1 cellular context compared by ENCODE assay signal in genomic region chr16:73015612-73016487, GRCh38.
TF ChIP-seq lines count a peak whose summit lies in the region.

No MANE protein-coding gene starts in this region.

TF ChIP-seq in HepG2, 621 proteins besides CTCF, POLR2A, EP300 and RAD21 (continued from another document):
- TF ChIP-seq, protein P1, sequence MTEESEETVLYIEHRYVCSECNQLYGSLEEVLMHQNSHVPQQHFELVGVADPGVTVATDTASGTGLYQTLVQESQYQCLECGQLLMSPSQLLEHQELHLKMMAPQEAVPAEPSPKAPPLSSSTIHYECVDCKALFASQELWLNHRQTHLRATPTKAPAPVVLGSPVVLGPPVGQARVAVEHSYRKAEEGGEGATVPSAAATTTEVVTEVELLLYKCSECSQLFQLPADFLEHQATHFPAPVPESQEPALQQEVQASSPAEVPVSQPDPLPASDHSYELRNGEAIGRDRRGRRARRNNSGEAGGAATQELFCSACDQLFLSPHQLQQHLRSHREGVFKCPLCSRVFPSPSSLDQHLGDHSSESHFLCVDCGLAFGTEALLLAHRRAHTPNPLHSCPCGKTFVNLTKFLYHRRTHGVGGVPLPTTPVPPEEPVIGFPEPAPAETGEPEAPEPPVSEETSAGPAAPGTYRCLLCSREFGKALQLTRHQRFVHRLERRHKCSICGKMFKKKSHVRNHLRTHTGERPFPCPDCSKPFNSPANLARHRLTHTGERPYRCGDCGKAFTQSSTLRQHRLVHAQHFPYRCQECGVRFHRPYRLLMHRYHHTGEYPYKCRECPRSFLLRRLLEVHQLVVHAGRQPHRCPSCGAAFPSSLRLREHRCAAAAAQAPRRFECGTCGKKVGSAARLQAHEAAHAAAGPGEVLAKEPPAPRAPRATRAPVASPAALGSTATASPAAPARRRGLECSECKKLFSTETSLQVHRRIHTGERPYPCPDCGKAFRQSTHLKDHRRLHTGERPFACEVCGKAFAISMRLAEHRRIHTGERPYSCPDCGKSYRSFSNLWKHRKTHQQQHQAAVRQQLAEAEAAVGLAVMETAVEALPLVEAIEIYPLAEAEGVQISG (CRISPR knock-in tag; IDR thresholded peaks at IDR 0.05) = peak; percentile 59; the same call in 1 of the 2 replicates
- TF ChIP-seq, protein P2, sequence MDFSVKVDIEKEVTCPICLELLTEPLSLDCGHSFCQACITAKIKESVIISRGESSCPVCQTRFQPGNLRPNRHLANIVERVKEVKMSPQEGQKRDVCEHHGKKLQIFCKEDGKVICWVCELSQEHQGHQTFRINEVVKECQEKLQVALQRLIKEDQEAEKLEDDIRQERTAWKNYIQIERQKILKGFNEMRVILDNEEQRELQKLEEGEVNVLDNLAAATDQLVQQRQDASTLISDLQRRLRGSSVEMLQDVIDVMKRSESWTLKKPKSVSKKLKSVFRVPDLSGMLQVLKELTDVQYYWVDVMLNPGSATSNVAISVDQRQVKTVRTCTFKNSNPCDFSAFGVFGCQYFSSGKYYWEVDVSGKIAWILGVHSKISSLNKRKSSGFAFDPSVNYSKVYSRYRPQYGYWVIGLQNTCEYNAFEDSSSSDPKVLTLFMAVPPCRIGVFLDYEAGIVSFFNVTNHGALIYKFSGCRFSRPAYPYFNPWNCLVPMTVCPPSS (IDR thresholded peaks at IDR 0.05) = no peak
- TF ChIP-seq THAP11 (CRISPR knock-in tag; IDR thresholded peaks at IDR 0.05) = peak; percentile 54; the same call in 1 of the 2 replicates
- 0 out of 2 replicates have a peak, but pooled peaks have one; percentile 47 for TF ChIP-seq ZNF510 (CRISPR knock-in tag; IDR thresholded peaks at IDR 0.05; ENCODE audit: low read depth)
- peak; percentile 63; the same call in 1 of the 2 replicates for TF ChIP-seq ARNT2 (CRISPR knock-in tag; IDR thresholded peaks at IDR 0.05; ENCODE audit: low read depth)
- TF ChIP-seq, protein P3, sequence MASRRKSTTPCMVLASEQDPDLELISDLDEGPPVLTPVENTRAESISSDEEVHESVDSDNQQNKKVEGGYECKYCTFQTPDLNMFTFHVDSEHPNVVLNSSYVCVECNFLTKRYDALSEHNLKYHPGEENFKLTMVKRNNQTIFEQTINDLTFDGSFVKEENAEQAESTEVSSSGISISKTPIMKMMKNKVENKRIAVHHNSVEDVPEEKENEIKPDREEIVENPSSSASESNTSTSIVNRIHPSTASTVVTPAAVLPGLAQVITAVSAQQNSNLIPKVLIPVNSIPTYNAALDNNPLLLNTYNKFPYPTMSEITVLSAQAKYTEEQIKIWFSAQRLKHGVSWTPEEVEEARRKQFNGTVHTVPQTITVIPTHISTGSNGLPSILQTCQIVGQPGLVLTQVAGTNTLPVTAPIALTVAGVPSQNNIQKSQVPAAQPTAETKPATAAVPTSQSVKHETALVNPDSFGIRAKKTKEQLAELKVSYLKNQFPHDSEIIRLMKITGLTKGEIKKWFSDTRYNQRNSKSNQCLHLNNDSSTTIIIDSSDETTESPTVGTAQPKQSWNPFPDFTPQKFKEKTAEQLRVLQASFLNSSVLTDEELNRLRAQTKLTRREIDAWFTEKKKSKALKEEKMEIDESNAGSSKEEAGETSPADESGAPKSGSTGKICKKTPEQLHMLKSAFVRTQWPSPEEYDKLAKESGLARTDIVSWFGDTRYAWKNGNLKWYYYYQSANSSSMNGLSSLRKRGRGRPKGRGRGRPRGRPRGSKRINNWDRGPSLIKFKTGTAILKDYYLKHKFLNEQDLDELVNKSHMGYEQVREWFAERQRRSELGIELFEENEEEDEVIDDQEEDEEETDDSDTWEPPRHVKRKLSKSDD (CRISPR knock-in tag; IDR thresholded peaks at IDR 0.05; ENCODE audit: low read depth) = 0 out of 2 replicates have a peak, but pooled peaks have one; percentile 54
- TF ChIP-seq HNRNPLL (IDR thresholded peaks at IDR 0.05; ENCODE audit: low read depth, low read length, poor library complexity, severe bottlenecking) = peak; percentile 26
- peak; percentile 58 for TF ChIP-seq AGO2 (optimal IDR thresholded peaks at IDR 0.05; ENCODE audit: low read depth, low read length)
- TF ChIP-seq MXD4 (CRISPR knock-in tag; IDR thresholded peaks at IDR 0.05) = peak; percentile 40; the same call in 1 of the 2 replicates
- no peak for TF ChIP-seq SMARCC2 (IDR thresholded peaks at IDR 0.05)
- TF ChIP-seq HBP1 (CRISPR knock-in tag; IDR thresholded peaks at IDR 0.05; ENCODE audit: low read depth) = peak; percentile 66; the same call in 1 of the 2 replicates
- TF ChIP-seq CBX2 (IDR thresholded peaks at IDR 0.05; ENCODE audit: low read depth, low read length) = no peak
- no peak for TF ChIP-seq CBX2 (CRISPR knock-in tag; IDR thresholded peaks at IDR 0.05; ENCODE audit: low read depth)
- TF ChIP-seq SP5 (CRISPR knock-in tag; IDR thresholded peaks at IDR 0.05; ENCODE audit: borderline replicate concordance, low read depth) = peak; percentile 4; the same call in 1 of the 2 replicates
- no peak for TF ChIP-seq IKZF1 (IDR thresholded peaks at IDR 0.05)
- 0 out of 2 replicates have a peak, but pooled peaks have one; percentile 48 for TF ChIP-seq ZNF414 (CRISPR knock-in tag; IDR thresholded peaks at IDR 0.05)
- TF ChIP-seq ZNF598 (CRISPR knock-in tag; IDR thresholded peaks at IDR 0.05; ENCODE audit: borderline replicate concordance) = peak; percentile 27; the same call in 1 of the 2 replicates
- TF ChIP-seq BORCS8-MEF2B (CRISPR knock-in tag; IDR thresholded peaks at IDR 0.05) = no peak
- no peak; the same call in 1 of the 2 replicates for TF ChIP-seq SOX13 (IDR thresholded peaks at IDR 0.05)
- peak in 1 of 2 experiments; percentile 82; a peak in 2 of 4 replicates for TF ChIP-seq SOX13 (CRISPR knock-in tag; conservative IDR thresholded peaks at IDR 0.05 in 1 of 2, IDR thresholded peaks at IDR 0.05 in 1 of 2)
- TF ChIP-seq, protein P4, sequence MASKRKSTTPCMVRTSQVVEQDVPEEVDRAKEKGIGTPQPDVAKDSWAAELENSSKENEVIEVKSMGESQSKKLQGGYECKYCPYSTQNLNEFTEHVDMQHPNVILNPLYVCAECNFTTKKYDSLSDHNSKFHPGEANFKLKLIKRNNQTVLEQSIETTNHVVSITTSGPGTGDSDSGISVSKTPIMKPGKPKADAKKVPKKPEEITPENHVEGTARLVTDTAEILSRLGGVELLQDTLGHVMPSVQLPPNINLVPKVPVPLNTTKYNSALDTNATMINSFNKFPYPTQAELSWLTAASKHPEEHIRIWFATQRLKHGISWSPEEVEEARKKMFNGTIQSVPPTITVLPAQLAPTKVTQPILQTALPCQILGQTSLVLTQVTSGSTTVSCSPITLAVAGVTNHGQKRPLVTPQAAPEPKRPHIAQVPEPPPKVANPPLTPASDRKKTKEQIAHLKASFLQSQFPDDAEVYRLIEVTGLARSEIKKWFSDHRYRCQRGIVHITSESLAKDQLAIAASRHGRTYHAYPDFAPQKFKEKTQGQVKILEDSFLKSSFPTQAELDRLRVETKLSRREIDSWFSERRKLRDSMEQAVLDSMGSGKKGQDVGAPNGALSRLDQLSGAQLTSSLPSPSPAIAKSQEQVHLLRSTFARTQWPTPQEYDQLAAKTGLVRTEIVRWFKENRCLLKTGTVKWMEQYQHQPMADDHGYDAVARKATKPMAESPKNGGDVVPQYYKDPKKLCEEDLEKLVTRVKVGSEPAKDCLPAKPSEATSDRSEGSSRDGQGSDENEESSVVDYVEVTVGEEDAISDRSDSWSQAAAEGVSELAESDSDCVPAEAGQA (IDR thresholded peaks at IDR 0.05; ENCODE audit: low read depth) = no peak
- TF ChIP-seq, protein P4 (CRISPR knock-in tag; IDR thresholded peaks at IDR 0.05; ENCODE audit: borderline replicate concordance) = no peak
- peak; percentile 58; the same call in 1 of the 2 replicates for TF ChIP-seq ZBTB38 (CRISPR knock-in tag; IDR thresholded peaks at IDR 0.05)
